Comparison of ENCODE assay signal across 17 cellular contexts in genomic region chr2:167345559-167345958, GRCh38.
"Had no signal": no experiment of that assay in that cellular context is flagged by ENCODE, and none has a peak within 500 bp of the region (broad histone marks: within the 10 kb centered on the region; RNA-seq: fewer than 3 reads in every experiment).

No MANE protein-coding gene starts in this region.

- DNase-seq: activated CD4-positive, alpha-beta T cell treated with anti-CD3 and anti-CD28 coated beads, Interleukin-2, amount 10 ng/mL, durations not matched to agents 7 days and 5 days; activated CD4-positive, CD25-positive, alpha-beta regulatory T cell; activated CD8-positive, alpha-beta T cell treated with anti-CD3 and anti-CD28 coated beads, Interleukin-2, amount 10 ng/mL, durations not matched to agents 7 days and 5 days; activated naive CD4-positive, alpha-beta T cell treated with Interleukin-2 at 50 U/mL for 16 hours; activated naive CD8-positive, alpha-beta T cell treated with anti-CD3 and anti-CD28 coated beads, Interleukin-2, amount 10 ng/mL, durations not matched to agents 7 days and 5 days; activated T-cell treated with anti-CD3 and anti-CD28 coated beads, Interleukin-2, amount 50 U/mL, for 24 hours; amygdala; effector CD8-positive, alpha-beta T cell; esophagus squamous epithelium; immature natural killer cell; nucleus accumbens; retina; spleen; stimulated activated CD8-positive, alpha-beta memory T cell treated with anti-CD3 and anti-CD28 coated beads, Interleukin-4, amount 100 ng/mL, for 48 hours; stimulated activated naive CD4-positive, alpha-beta T cell treated with Interleukin-2 at 50 U/mL for 16 hours; T1000; thyroid gland had no signal
